Comparison of ENCODE assay signal across 15 cellular contexts in genomic region chr13:48110930-48111721, GRCh38. TPM values are rescaled to one million over a fixed set of nuclear protein-coding genes. Genes with fewer than 3 reads are reported as not detected.
DNase-seq lines count a peak whose midpoint lies in the region; ATAC-seq and TF ChIP-seq lines count a peak whose summit lies in the region.
"Had no signal": no experiment of that assay in that cellular context is flagged by ENCODE, and none has a peak within 500 bp of the region (broad histone marks: within the 10 kb centered on the region; RNA-seq: fewer than 3 reads in every experiment).

No MANE protein-coding gene starts in this region.

- H3K36me3 ChIP-seq in Panc1 (ENCODE audit: control insufficient read depth, insufficient read depth, low read length) (no peaks in the 10 kb centered on the region), mesendoderm (ENCODE audit: control insufficient read depth, insufficient read depth, low read length) (no peaks in the 10 kb centered on the region), subcutaneous abdominal adipose tissue (ENCODE audit: control insufficient read depth in 5 of 5, insufficient read depth in 5 of 5, low read length in 5 of 5) (no peaks in the 10 kb centered on the region), left lung (no peaks in the 10 kb centered on the region)
- H3K36me3 ChIP-seq: neutrophil had no signal

- no peak overlapping the region for H3K23ac ChIP-seq in mesendoderm (ENCODE audit: low read length)

- H3K9ac ChIP-seq in mesendoderm (ENCODE audit: low read length) (no peak overlapping the region), subcutaneous abdominal adipose tissue (ENCODE audit: low read length in 5 of 5) (peak overlapping the region in 2 of 5 donors; percentile 4)

- H3K4me1 ChIP-seq in Panc1 (ENCODE audit: control insufficient read depth, insufficient read depth, low read length): no peaks in the 10 kb centered on the region
- no peaks in the 10 kb centered on the region for H3K4me1 ChIP-seq in mesendoderm (ENCODE audit: control insufficient read depth, low read depth, low read length)
- H3K4me1 ChIP-seq in subcutaneous abdominal adipose tissue (ENCODE audit: control insufficient read depth in 5 of 5, insufficient read depth in 5 of 5, low read length in 5 of 5): peaks cover 12 to 44% (median 41%) of the 10 kb centered on the region in 5 donors
- peaks cover 0 to 16% of the 10 kb centered on the region in 2 donors for H3K4me1 ChIP-seq in left lung

- BruUV-seq in Panc1 (replicated peaks; lab: Mats Ljungman, UMichigan): no TSS peak

- no peak overlapping the region for H3K56ac ChIP-seq in mesendoderm (ENCODE audit: low read length)

- TF ChIP-seq CTCF in Panc1 (IDR thresholded peaks at IDR 0.05) (no peak), fibroblast of pulmonary artery (IDR thresholded peaks at IDR 0.05; ENCODE audit: low read length, missing control alignments) (no peak), left lung (IDR thresholded peaks at IDR 0.05) (no peak)

- peak overlapping the region; percentile 55 for H3K4ac ChIP-seq in mesendoderm (ENCODE audit: low read depth, low read length)

- H2BK120ac ChIP-seq in mesendoderm (ENCODE audit: low read depth, low read length): no peak overlapping the region

- H4K5ac ChIP-seq in mesendoderm (ENCODE audit: low read length): no peak overlapping the region

- H4K8ac ChIP-seq in mesendoderm (ENCODE audit: low read depth, low read length): no peak overlapping the region

- WGBS in mesendoderm (ENCODE audit: extremely low coverage, insufficient coverage, low lambda C conversion rate): no CpG with 5 or more reads among the region's 3 CpGs

- no peak overlapping the region for H3K4me2 ChIP-seq in mesendoderm (ENCODE audit: low read length)

- H2BK5ac ChIP-seq in mesendoderm (ENCODE audit: low read length): no peak overlapping the region

- H3K79me2 ChIP-seq in mesendoderm (ENCODE audit: control insufficient read depth, insufficient read depth, low read length): no peaks in the 10 kb centered on the region

- ATAC-seq in Panc1 (peak; percentile 58), left lung (no peak), HG03571 (IDR thresholded peaks at IDR 0.05; ENCODE audit: unreplicated experiment) (no peak)

- H3K27me3 ChIP-seq in Panc1 (ENCODE audit: control insufficient read depth, insufficient read depth, low read length) (no peaks in the 10 kb centered on the region), mesendoderm (ENCODE audit: insufficient read depth, low read length, poor library complexity) (no peaks in the 10 kb centered on the region), subcutaneous abdominal adipose tissue (ENCODE audit: control insufficient read depth in 5 of 5, insufficient read depth in 4 of 5, low read length in 5 of 5) (no peaks in the 10 kb centered on the region), left lung (no peaks in the 10 kb centered on the region)
- H3K27me3 ChIP-seq: neutrophil had no signal

- H3K27ac ChIP-seq in Panc1 (ENCODE audit: low read length): peak overlapping the region; percentile 17; the same call in 1 of the 2 replicates
- H3K27ac ChIP-seq in mesendoderm (ENCODE audit: low read depth, low read length): no peak overlapping the region
- peak overlapping the region; percentile 90 for H3K27ac ChIP-seq in subcutaneous abdominal adipose tissue (ENCODE audit: low read depth, low read length)
- peak overlapping the region in 1 of 2 donors; percentile 53 for H3K27ac ChIP-seq in left lung
- H3K27ac ChIP-seq: neutrophil had no signal

- no peaks in the 10 kb centered on the region for H3K79me1 ChIP-seq in mesendoderm (ENCODE audit: low read length)

- no peak for DNase-seq in Panc1 (ENCODE audit: low read depth, low spot score)
- DNase-seq in fibroblast of pulmonary artery (ENCODE audit: low read depth): peak; percentile 65
- peak; percentile 31 for DNase-seq in mesendoderm
- no peak for DNase-seq in left lung
- DNase-seq in NOMO-1 treated with dmso at 0.1 percent for 144 hours (lab: John Stamatoyannopoulos, UW; ENCODE audit: unreplicated experiment): no peak
- no peak for DNase-seq in NCI-H1048 (lab: John Stamatoyannopoulos, UW)
- DNase-seq: activated naive CD4-positive, alpha-beta T cell treated with Interleukin-2 at 50 U/mL for 16 hours; Kasumi-1; NCI-H2107; stimulated activated CD4-positive, alpha-beta T cell treated with anti-CD3 and anti-CD28 coated beads, Interleukin-4, amount 100 ng/mL, for 1 hour; stimulated activated naive CD4-positive, alpha-beta T cell treated with Interleukin-2 at 50 U/mL for 16 hours; T-helper 2 cell had no signal

- no peak overlapping the region for H2BK15ac ChIP-seq in mesendoderm (replicated peaks; ENCODE audit: low read depth)

- in situ Hi-C loops in Panc1 (cut with HindIII; ENCODE audit: low pct_unique_long_range_greater_than_20kb, low sequenced_read_pairs): no loop called here

- CTCF ChIA-PET in Panc1 (lab: Charles Lee): no interaction called here

- H3K9me3 ChIP-seq in Panc1 (ENCODE audit: control insufficient read depth, insufficient read depth, low read depth, low read length) (no peaks in the 10 kb centered on the region), subcutaneous abdominal adipose tissue (ENCODE audit: control insufficient read depth in 5 of 5, low read length in 5 of 5) (no peaks in the 10 kb centered on the region), left lung (no peaks in the 10 kb centered on the region)
- H3K9me3 ChIP-seq: neutrophil had no signal

- no peak overlapping the region for H3K18ac ChIP-seq in mesendoderm (ENCODE audit: low read length)

- intact Hi-C loops in Panc1 (cut with micrococcal nuclease; ENCODE audit: unreplicated experiment): no loop called here
- intact Hi-C loops in left lung (cut with DNase I): no loop called here

- H3K4me3 ChIP-seq in Panc1 (ENCODE audit: low read depth in 2 of 2, low read length in 2 of 2) (no peak overlapping the region), fibroblast of pulmonary artery (replicated peaks; ENCODE audit: low read depth, low read length) (no peak overlapping the region), mesendoderm (ENCODE audit: low read length) (no peak overlapping the region), subcutaneous abdominal adipose tissue (ENCODE audit: low read depth in 1 of 5, low read length in 5 of 5) (no peak overlapping the region), left lung (no peak overlapping the region)

- no peak overlapping the region for H2AK5ac ChIP-seq in mesendoderm (ENCODE audit: low read length)

- POLR2A ChIA-PET in Panc1 (lab: Charles Lee): no interaction called here

RNA-seq across cellular contexts. Expression of gene MED4, which starts 16.2 kb away (rescaled TPM):
- total RNA-seq in Panc1 (2021; ENCODE audit: unreplicated experiment): 26.5 TPM
- polyA plus RNA-seq in Panc1 (2012; ENCODE audit: insufficient read length): 20.8 TPM
- polyA plus RNA-seq in mesendoderm (2013, experiment 1 of 2): 51.8 TPM
- polyA plus RNA-seq in mesendoderm (2013, experiment 2 of 2): 50.1 TPM
- 10 to 100 TPM; 41.1 to 45.2 TPM for total RNA-seq in left lung

Comparison
In these comparisons a context has a peak if more than half of its experiments do, and no peak if none do; other contexts are left out.
1. DNase-seq: peak in fibroblast of pulmonary artery (single experiment) and mesendoderm (single experiment); none in Panc1 (single experiment), left lung (0 of 2), NOMO-1 treated with dmso at 0.1 percent for 144 hours (single experiment) and NCI-H1048 (single experiment).